ENCODE assay signal across 13 cellular contexts in the genomic region with DNA sequence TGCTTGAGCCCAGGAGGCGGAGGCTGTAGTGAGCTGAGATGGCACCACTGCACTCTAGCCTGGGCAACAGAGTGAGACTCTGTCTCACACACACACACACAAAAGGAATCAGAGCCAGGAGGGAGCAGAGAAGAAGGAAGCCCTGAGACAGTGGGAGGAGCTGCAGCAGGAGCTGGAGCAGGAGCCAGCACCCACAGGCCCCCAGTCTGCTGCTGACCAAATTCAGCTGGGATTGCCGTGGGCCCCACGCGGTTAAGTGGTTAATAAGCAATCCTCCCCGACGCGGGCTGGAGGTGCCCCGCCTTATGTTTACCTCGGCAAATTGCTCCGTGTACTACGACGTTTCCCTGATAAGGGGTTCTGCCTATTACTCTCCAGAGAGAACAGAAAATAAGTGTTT.
DNase-seq lines count a peak whose midpoint lies in the region; ATAC-seq, FAIRE-seq and TF ChIP-seq lines count a peak whose summit lies in the region.
"Had no signal": no experiment of that assay in that cellular context is flagged by ENCODE, and none has a peak within 500 bp of the region (broad histone marks: within the 10 kb centered on the region; RNA-seq: fewer than 3 reads in every experiment).

No MANE protein-coding gene starts in this region.

- H3K27ac ChIP-seq in BLaER1 (peak overlapping the region; percentile 27; the same call in 1 of the 2 replicates), left ventricle myocardium inferior (replicated peaks) (peak overlapping the region; percentile 52)
- H3K27ac ChIP-seq: parathyroid adenoma had no signal

- H3K4me1 ChIP-seq in BLaER1 (peaks cover 99% of the 10 kb centered on the region), left ventricle myocardium inferior (peaks cover 35% of the 10 kb centered on the region)
- H3K4me1 ChIP-seq: parathyroid adenoma had no signal

- H3K4me2 ChIP-seq in BLaER1, result peak overlapping the region; percentile 95

- no peak overlapping the region for H3K4me3 ChIP-seq in BLaER1
- H3K4me3 ChIP-seq in left ventricle myocardium inferior, result no peak overlapping the region

- no peak overlapping the region for H3K4me3 Mint-ChIP-seq in progenitor cell of endocrine pancreas (ENCODE audit: low read depth)
- H3K4me3 Mint-ChIP-seq: B cell, immature natural killer cell, T-cell had no signal

- no peaks in the 10 kb centered on the region for H3K27me3 Mint-ChIP-seq in progenitor cell of endocrine pancreas
- H3K27me3 Mint-ChIP-seq: B cell, T-cell had no signal

- ATAC-seq in GM18520 (IDR thresholded peaks at IDR 0.05; ENCODE audit: unreplicated experiment) (no peak), HG02798 (IDR thresholded peaks at IDR 0.05; ENCODE audit: poor library complexity, unreplicated experiment) (no peak)
- ATAC-seq: T-cell had no signal

- H4K20me1 ChIP-seq in BLaER1, result peaks cover 41% of the 10 kb centered on the region

- no peak for FAIRE-seq in HTR-8/SVneo (lab: Jason Lieb, UNC)

- DNase-seq in amniotic epithelial cell (ENCODE audit: low read depth), result peak; percentile 89
- DNase-seq in left ventricle myocardium inferior, result no peak
- no peak for DNase-seq in progenitor cell of endocrine pancreas (ENCODE audit: low spot score, unreplicated experiment)
- no peak for DNase-seq in SK-N-DZ (ENCODE audit: low spot score)
- DNase-seq in HTR-8/SVneo (ENCODE audit: insufficient read length, low spot score), result no peak
- DNase-seq: GDM1, immature natural killer cell, T-cell had no signal

- peaks cover 16% of the 10 kb centered on the region for H3K4me1 Mint-ChIP-seq in progenitor cell of endocrine pancreas (ENCODE audit: low read depth)
- H3K4me1 Mint-ChIP-seq: B cell had no signal

- H3K9me3 Mint-ChIP-seq in progenitor cell of endocrine pancreas (ENCODE audit: low read depth), result no peaks in the 10 kb centered on the region
- H3K9me3 Mint-ChIP-seq: immature natural killer cell, T-cell had no signal

- TF ChIP-seq CTCF in left ventricle myocardium inferior (IDR thresholded peaks at IDR 0.05; ENCODE audit: borderline replicate concordance) (no peak), progenitor cell of endocrine pancreas (IDR thresholded peaks at IDR 0.05; ENCODE audit: unreplicated experiment) (no peak)

- H3K36me3 Mint-ChIP-seq in progenitor cell of endocrine pancreas (ENCODE audit: insufficient read depth), result peaks cover 10% of the 10 kb centered on the region

- peak overlapping the region; percentile 52 for H3K27ac Mint-ChIP-seq in progenitor cell of endocrine pancreas
- H3K27ac Mint-ChIP-seq: B cell, T-cell had no signal

- H3K36me3 ChIP-seq in BLaER1, result peaks cover 29% of the 10 kb centered on the region
- peaks cover 37% of the 10 kb centered on the region for H3K36me3 ChIP-seq in left ventricle myocardium inferior

- no peak overlapping the region for H3K9ac ChIP-seq in BLaER1
- H3K9ac ChIP-seq: parathyroid adenoma had no signal

- H3K27me3 ChIP-seq in BLaER1 (no peaks in the 10 kb centered on the region), left ventricle myocardium inferior (ENCODE audit: low read depth) (no peaks in the 10 kb centered on the region)

- H3K9me3 ChIP-seq in BLaER1 (no peaks in the 10 kb centered on the region), left ventricle myocardium inferior (replicated peaks) (no peaks in the 10 kb centered on the region)

- intact Hi-C loops in left ventricle myocardium inferior (cut with micrococcal nuclease), result no loop called here
